In genomic region chr17:36082482-36083024, GRCh38 we compare ENCODE assay signal across 10 cellular contexts. TPM values are rescaled to one million over a fixed set of nuclear protein-coding genes. Genes with fewer than 3 reads are reported as not detected.
DNase-seq lines count a peak whose midpoint lies in the region; ATAC-seq, FAIRE-seq and TF ChIP-seq lines count a peak whose summit lies in the region.
"Not testable (repeated sequence)": the region's sequence is repeated elsewhere in the genome, so short reads cannot be mapped to it uniquely, and the experiment has no call there.
"Had no signal": no experiment of that assay in that cellular context is flagged by ENCODE, and none has a peak within 500 bp of the region (broad histone marks: within the 10 kb centered on the region; RNA-seq: fewer than 3 reads in every experiment).

No MANE protein-coding gene starts in this region.

- peak; percentile 62 for ATAC-seq in GM18502 (IDR thresholded peaks at IDR 0.05; ENCODE audit: poor library complexity, unreplicated experiment)
- peak; percentile 43 for ATAC-seq in GM21576 (IDR thresholded peaks at IDR 0.05; ENCODE audit: unreplicated experiment)
- peak; percentile 70 for ATAC-seq in HG03354 (IDR thresholded peaks at IDR 0.05; ENCODE audit: poor library complexity, severe bottlenecking, unreplicated experiment)
- ATAC-seq in effector memory CD8-positive, alpha-beta T cell (replicated peaks): peak; percentile 87
- ATAC-seq in pancreas: peak in 3 of 4 donors; percentile 44 to 76 (median 71)
- ATAC-seq in upper lobe of right lung: peak; percentile 87

- not testable (repeated sequence) for H3K4me1 ChIP-seq in pancreas, upper lobe of right lung

- peak overlapping the region; percentile 79 to 82 for H3K4me3 Mint-ChIP-seq in effector memory CD8-positive, alpha-beta T cell

- peak overlapping the region; percentile 99 for H3K27ac Mint-ChIP-seq in effector memory CD8-positive, alpha-beta T cell

- H3K27ac ChIP-seq in pancreas: not testable (repeated sequence)
- peak overlapping the region; percentile 55 for H3K27ac ChIP-seq in upper lobe of right lung

- H3K4me1 Mint-ChIP-seq in effector memory CD8-positive, alpha-beta T cell (ENCODE audit: low read depth in 2 of 2): peaks cover 43 to 67% of the 10 kb centered on the region in 2 donors

- TF ChIP-seq CTCF in pancreas (IDR thresholded peaks at IDR 0.05); upper lobe of right lung (IDR thresholded peaks at IDR 0.05): not testable (repeated sequence)

- intact Hi-C loops in pancreas (cut with DNase I); upper lobe of right lung (cut with DNase I): not testable (repeated sequence)

- FAIRE-seq in pancreas (lab: Jason Lieb, UNC): not testable (repeated sequence)

- peak; percentile 93 for DNase-seq in NOMO-1 treated with dmso at 0.1 percent for 144 hours (lab: John Stamatoyannopoulos, UW; ENCODE audit: unreplicated experiment)
- peak; percentile 42 to 47 for DNase-seq in activated CD8-positive, alpha-beta memory T cell treated with anti-CD3 and anti-CD28 coated beads for 4 hours (ENCODE audit: low read depth in 2 of 2)
- peak; percentile 68 to 78 (median 69) for DNase-seq in effector memory CD8-positive, alpha-beta T cell
- not testable (repeated sequence) for DNase-seq in pancreas, upper lobe of right lung

- 35 to 50% methylated on average over 6 of the region's 6 CpGs for WGBS in pancreas, 2 donors

- not testable (repeated sequence) for H3K4me3 ChIP-seq in pancreas, upper lobe of right lung

- not testable (repeated sequence) for H3K27me3 ChIP-seq in pancreas, upper lobe of right lung

- not testable (repeated sequence) for H3K27me3 Mint-ChIP-seq in effector memory CD8-positive, alpha-beta T cell

- H3K36me3 ChIP-seq in pancreas, upper lobe of right lung: not testable (repeated sequence)

- H3K9me3 ChIP-seq in pancreas, upper lobe of right lung: not testable (repeated sequence)

- H3K9me3 Mint-ChIP-seq in effector memory CD8-positive, alpha-beta T cell: not testable (repeated sequence)

- H3K36me3 Mint-ChIP-seq in effector memory CD8-positive, alpha-beta T cell (ENCODE audit: insufficient read depth): peaks cover 10% of the 10 kb centered on the region

RNA-seq across cellular contexts. Expression of gene CCL3, which starts 7.4 kb away (rescaled TPM):
- total RNA-seq in pancreas (1 to 10 TPM in 4 of 6 donors, under 1 TPM in 2; 0.28 to 3.5 (median 1.2) TPM), upper lobe of right lung (9.9 TPM)
- under 1 TPM; 0.56 to 0.76 TPM for polyA plus RNA-seq in pancreas
- total RNA-seq: dermis blood vessel endothelial cell, lung microvascular endothelial cell had no signal

RNA-seq across cellular contexts. Expression of gene CCL18, which starts 18.5 kb away (rescaled TPM):
- total RNA-seq in pancreas (1 to 10 TPM in 2 of 6 donors, under 1 TPM in 2, not detected in 2; 0.13 to 1.5 (median 1.1) TPM), upper lobe of right lung (31.9 TPM)
- not detected for polyA plus RNA-seq in pancreas
- total RNA-seq: dermis blood vessel endothelial cell, lung microvascular endothelial cell had no signal

RNA-seq across cellular contexts. Expression of gene CCL4, which starts 21.1 kb away (rescaled TPM):
- 1 to 10 TPM in 4 of 6 donors, under 1 TPM in 2; 0.28 to 2.0 (median 1.5) TPM for total RNA-seq in pancreas
- under 1 TPM; 0.47 to 0.99 TPM for polyA plus RNA-seq in pancreas
- total RNA-seq in upper lobe of right lung: 12.5 TPM
- total RNA-seq: dermis blood vessel endothelial cell, lung microvascular endothelial cell had no signal

Comparison
In these comparisons a context has a peak if more than half of its experiments do, and no peak if none do; other contexts are left out.
1. RNA of gene CCL18, which starts 18.5 kb away (total RNA-seq): 31.9 TPM in upper lobe of right lung (single experiment); 0.13 to 1.5 TPM in pancreas; every median in the first group is over 10 times any median in the second.
2. Peak in every context shown above with its lines, with median percentiles within 50 percentile points of each other: ATAC-seq.